Comparison of ENCODE assay signal across 14 cellular contexts in the genomic region with DNA sequence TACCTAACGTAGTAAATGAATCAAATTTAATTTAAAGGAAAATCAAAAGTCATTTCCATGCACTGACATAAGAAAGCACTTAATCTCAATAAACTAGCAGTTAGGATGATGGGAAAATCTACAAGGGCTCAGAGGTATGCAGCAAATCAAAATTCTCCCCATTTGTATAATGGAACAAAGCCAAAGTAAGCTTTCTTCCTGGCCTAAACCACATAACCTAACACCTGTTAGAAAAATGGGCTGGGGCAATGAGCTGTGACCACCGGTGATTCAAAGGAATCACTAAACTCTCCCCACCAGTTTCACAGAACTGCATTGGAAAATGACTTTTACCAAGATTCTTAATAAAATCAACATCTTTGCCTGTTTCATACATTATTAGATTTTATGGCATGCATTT.
DNase-seq lines count a peak whose midpoint lies in the region; ATAC-seq and TF ChIP-seq lines count a peak whose summit lies in the region.
"Had no signal": no experiment of that assay in that cellular context is flagged by ENCODE, and none has a peak within 500 bp of the region (broad histone marks: within the 10 kb centered on the region; RNA-seq: fewer than 3 reads in every experiment).

No MANE protein-coding gene starts in this region.

- no peaks in the 10 kb centered on the region for H3K9me3 ChIP-seq in OCI-LY3 (ENCODE audit: insufficient read depth, low read length)
- no peaks in the 10 kb centered on the region for H3K9me3 ChIP-seq in gastroesophageal sphincter
- no peaks in the 10 kb centered on the region for H3K9me3 ChIP-seq in naive thymus-derived CD4-positive, alpha-beta T cell (ENCODE audit: control insufficient read depth in 2 of 3, low read length in 3 of 3)
- H3K9me3 ChIP-seq: Peyer's patch had no signal

- H3K4me3 Mint-ChIP-seq in naive thymus-derived CD4-positive, alpha-beta T cell: no peak overlapping the region

- DNase-seq in COLO668 (lab: John Stamatoyannopoulos, UW; ENCODE audit: unreplicated experiment): peak; percentile 1
- DNase-seq in GM12865 (ENCODE audit: low read depth): peak; percentile 4
- peak; percentile 55 for DNase-seq in left kidney (ENCODE audit: low read depth, low spot score)
- DNase-seq in naive thymus-derived CD4-positive, alpha-beta T cell: no peak
- DNase-seq: DMS153, KG1, NCI-H1930, NCI-H774, Peyer's patch, SHP77, T-helper 2 cell had no signal

- no peak overlapping the region for H3K27ac Mint-ChIP-seq in naive thymus-derived CD4-positive, alpha-beta T cell

- H4K20me1 ChIP-seq in OCI-LY3 (ENCODE audit: insufficient read depth, low read length): 0 out of 2 replicates have a peak, but pooled peaks cover 4% of the 10 kb centered on the region

- ATAC-seq in gastroesophageal sphincter (no peak), GM21423 (IDR thresholded peaks at IDR 0.05; ENCODE audit: unreplicated experiment) (no peak)
- ATAC-seq in naive thymus-derived CD4-positive, alpha-beta T cell: no peak

- H2AFZ ChIP-seq in OCI-LY3 (ENCODE audit: low read depth, low read length): no peak overlapping the region

- no peaks in the 10 kb centered on the region for H3K36me3 ChIP-seq in OCI-LY3 (replicated peaks; ENCODE audit: low read depth, low read length)
- H3K36me3 ChIP-seq in gastroesophageal sphincter: no peaks in the 10 kb centered on the region
- no peaks in the 10 kb centered on the region for H3K36me3 ChIP-seq in naive thymus-derived CD4-positive, alpha-beta T cell (ENCODE audit: control insufficient read depth in 2 of 3, insufficient read depth in 3 of 3, low read length in 3 of 3)
- H3K36me3 ChIP-seq: Peyer's patch had no signal

- no peak for TF ChIP-seq EP300 in gastroesophageal sphincter (IDR thresholded peaks at IDR 0.05)

- CTCF ChIA-PET in naive thymus-derived CD4-positive, alpha-beta T cell (lab: Charles Lee): no interaction called here

- H3K4me2 ChIP-seq in OCI-LY3 (ENCODE audit: low read length): peak overlapping the region; percentile 54

- H3K36me3 Mint-ChIP-seq in naive thymus-derived CD4-positive, alpha-beta T cell: peaks cover 0 to 5% (median 0%) of the 10 kb centered on the region in 5 donors

- peaks cover 45% of the 10 kb centered on the region for H3K4me1 ChIP-seq in OCI-LY3 (ENCODE audit: low read length)
- no peaks in the 10 kb centered on the region for H3K4me1 ChIP-seq in gastroesophageal sphincter
- H3K4me1 ChIP-seq in naive thymus-derived CD4-positive, alpha-beta T cell (ENCODE audit: control insufficient read depth in 2 of 2, insufficient read depth in 2 of 2, low read length in 2 of 2): no peaks in the 10 kb centered on the region
- H3K4me1 ChIP-seq: Peyer's patch had no signal

- POLR2A ChIA-PET in naive thymus-derived CD4-positive, alpha-beta T cell (lab: Charles Lee): no interaction called here

- peaks cover 0 to 6% (median 0%) of the 10 kb centered on the region in 11 donors for H3K9me3 Mint-ChIP-seq in naive thymus-derived CD4-positive, alpha-beta T cell

- TF ChIP-seq CTCF in GM12865 (IDR thresholded peaks at IDR 0.05; ENCODE audit: insufficient read depth, low read depth, low read length, missing control alignments) (no peak), OCI-LY3 (IDR thresholded peaks at IDR 0.05; ENCODE audit: low read depth, low read length) (no peak), gastroesophageal sphincter (IDR thresholded peaks at IDR 0.05) (no peak)

- H3K4me3 ChIP-seq in GM12865 (ENCODE audit: low read depth, low read length) (no peak overlapping the region), OCI-LY3 (ENCODE audit: low read length) (no peak overlapping the region), gastroesophageal sphincter (no peak overlapping the region)
- no peak overlapping the region for H3K4me3 ChIP-seq in naive thymus-derived CD4-positive, alpha-beta T cell (ENCODE audit: low read length)
- H3K4me3 ChIP-seq: Peyer's patch had no signal

- H3K4me1 Mint-ChIP-seq in naive thymus-derived CD4-positive, alpha-beta T cell: peaks cover 0 to 5% (median 0%) of the 10 kb centered on the region in 7 donors

- intact Hi-C loops in naive thymus-derived CD4-positive, alpha-beta T cell (cut with micrococcal nuclease): no loop called here

- no peak overlapping the region for H3K27ac ChIP-seq in OCI-LY3 (ENCODE audit: low read length)
- no peak overlapping the region for H3K27ac ChIP-seq in gastroesophageal sphincter
- no peak overlapping the region for H3K27ac ChIP-seq in naive thymus-derived CD4-positive, alpha-beta T cell (ENCODE audit: low read depth, low read length)
- H3K27ac ChIP-seq: Peyer's patch had no signal

- WGBS in gastroesophageal sphincter (ENCODE audit: low coverage in 1 of 2), 2 donors: 29 to 44% methylated on average over 2 of the region's 2 CpGs

- H3K27me3 ChIP-seq in OCI-LY3 (ENCODE audit: low read depth, low read length): peaks cover 23% of the 10 kb centered on the region
- no peaks in the 10 kb centered on the region for H3K27me3 ChIP-seq in gastroesophageal sphincter
- H3K27me3 ChIP-seq in naive thymus-derived CD4-positive, alpha-beta T cell (ENCODE audit: control insufficient read depth in 2 of 2, insufficient read depth in 2 of 2, low read length in 2 of 2): no peaks in the 10 kb centered on the region
- H3K27me3 ChIP-seq: Peyer's patch had no signal

- TF ChIP-seq POLR2A in gastroesophageal sphincter (IDR thresholded peaks at IDR 0.05): no peak

- no peak overlapping the region for H3K9ac ChIP-seq in OCI-LY3 (ENCODE audit: low read length)

- no peaks in the 10 kb centered on the region for H3K79me2 ChIP-seq in OCI-LY3 (ENCODE audit: low read length)

- H3K27me3 Mint-ChIP-seq in naive thymus-derived CD4-positive, alpha-beta T cell: no peaks in the 10 kb centered on the region

Comparison
In these comparisons a context has a peak if more than half of its experiments do, and no peak if none do; other contexts are left out.
1. DNase-seq: peak in COLO668 (single experiment), GM12865 (single experiment) and left kidney (single experiment); none in naive thymus-derived CD4-positive, alpha-beta T cell (0 of 9).